ENCODE assay signal across 1 cellular context in genomic region chr21:31201548-31201947, GRCh38.
TF ChIP-seq lines count a peak whose summit lies in the region.

No MANE protein-coding gene starts in this region.

TF ChIP-seq in WTC11, 78 proteins besides CTCF, POLR2A, EP300 and RAD21 (continued from another document):
- no peak for TF ChIP-seq RORB (CRISPR knock-in tag; IDR thresholded peaks at IDR 0.05)
- no peak for TF ChIP-seq NFE2L1 (CRISPR knock-in tag; IDR thresholded peaks at IDR 0.05)
- no peak for TF ChIP-seq STAT6 (CRISPR knock-in tag; conservative IDR thresholded peaks at IDR 0.05; ENCODE audit: low read depth)
- TF ChIP-seq KAT7 (CRISPR knock-in tag; IDR thresholded peaks at IDR 0.05; ENCODE audit: borderline replicate concordance): no peak
